In genomic region chr13:81929988-81930387, GRCh38 we compare ENCODE assay signal across 8 cellular contexts.
DNase-seq lines count a peak whose midpoint lies in the region; ATAC-seq and TF ChIP-seq lines count a peak whose summit lies in the region.

No MANE protein-coding gene starts in this region.

- no peak overlapping the region for H3K27ac ChIP-seq in left lung

- no peaks in the 10 kb centered on the region for H3K27me3 ChIP-seq in left lung

- ATAC-seq in left lung, result peak; percentile 72
- no peak for ATAC-seq in HG03354 (IDR thresholded peaks at IDR 0.05; ENCODE audit: poor library complexity, severe bottlenecking, unreplicated experiment)
- no peak for ATAC-seq in HG03175 (IDR thresholded peaks at IDR 0.05; ENCODE audit: unreplicated experiment)

- H3K9me3 ChIP-seq in left lung, result no peaks in the 10 kb centered on the region

- DNase-seq in GF-D8 (lab: John Stamatoyannopoulos, UW) (peak; percentile 25), NCI-H1694 treated with DMSO at 0.1 percent for 48 hours (lab: John Stamatoyannopoulos, UW) (peak; percentile 15), amniotic epithelial cell (ENCODE audit: low read depth) (peak; percentile 1), left lung (no peak), NCI-H1417 treated with DMSO at 0.1 percent for 48 hours (lab: John Stamatoyannopoulos, UW) (no peak)
- no peak for DNase-seq in activated naive CD4-positive, alpha-beta T cell (lab: John Stamatoyannopoulos, UW)

- intact Hi-C loops in left lung (cut with DNase I), result no loop called here

- peak in 1 of 2 donors; percentile 19 for TF ChIP-seq CTCF in left lung (IDR thresholded peaks at IDR 0.05)

- H3K36me3 ChIP-seq in left lung, result no peaks in the 10 kb centered on the region

- no peak overlapping the region for H3K4me3 ChIP-seq in left lung

- H3K4me1 ChIP-seq in left lung, result no peaks in the 10 kb centered on the region

Comparison
In these comparisons a context has a peak if more than half of its experiments do, and no peak if none do; other contexts are left out.
1. DNase-seq: peak in GF-D8 (single experiment), NCI-H1694 treated with DMSO at 0.1 percent for 48 hours (single experiment) and amniotic epithelial cell (single experiment); none in left lung (0 of 2), activated naive CD4-positive, alpha-beta T cell (0 of 4) and NCI-H1417 treated with DMSO at 0.1 percent for 48 hours (single experiment).